10 cellular contexts compared by ENCODE assay signal in the genomic region with DNA sequence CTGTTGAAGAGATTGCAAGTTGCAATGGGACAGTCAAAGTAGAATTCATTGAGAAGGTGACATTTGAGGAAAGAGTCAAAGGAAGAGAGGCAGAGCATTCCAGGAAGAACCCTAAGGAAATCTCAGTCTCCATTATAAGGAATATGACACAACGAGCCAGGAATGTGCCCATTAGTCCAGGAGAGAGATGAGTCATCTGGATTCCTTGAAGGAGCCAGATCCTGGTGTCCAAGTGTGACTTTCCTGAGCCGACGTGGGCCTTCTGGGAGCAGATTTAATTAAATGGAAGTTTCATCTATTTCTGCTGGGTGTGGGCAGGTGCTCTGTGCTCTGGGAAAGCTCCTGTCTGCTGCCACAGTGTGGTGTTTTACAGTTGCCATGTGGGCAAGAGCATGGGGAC.
DNase-seq lines count a peak whose midpoint lies in the region.
"Had no signal": no experiment of that assay in that cellular context is flagged by ENCODE, and none has a peak within 500 bp of the region (broad histone marks: within the 10 kb centered on the region; RNA-seq: fewer than 3 reads in every experiment).

No MANE protein-coding gene starts in this region.

- H3K4me3 ChIP-seq in SJSA1 = no peak overlapping the region
- H3K4me3 ChIP-seq: tibial nerve had no signal

- H3K4me1 ChIP-seq in SJSA1 (replicated peaks) = peaks cover 36% of the 10 kb centered on the region

- DNase-seq in GM03348 (ENCODE audit: low spot score) = peak; percentile 92
- DNase-seq in SJSA1 (ENCODE audit: low read depth in 1 of 2, low spot score in 2 of 2) = peak; percentile 87 to 95
- peak; percentile 86 for DNase-seq in fibroblast of peridontal ligament (ENCODE audit: extremely low read depth)
- DNase-seq in renal cortical epithelial cell (ENCODE audit: low read depth) = peak; percentile 97
- no peak for DNase-seq in NCI-H2107 treated with DMSO at 0.1 percent for 48 hours (lab: John Stamatoyannopoulos, UW; ENCODE audit: unreplicated experiment)
- DNase-seq in effector CD4-positive, alpha-beta T cell = no peak
- no peak for DNase-seq in COLO668 (lab: John Stamatoyannopoulos, UW; ENCODE audit: unreplicated experiment)
- no peak for DNase-seq in NCI-H510A treated with DMSO at 0.1 percent for 48 hours (lab: John Stamatoyannopoulos, UW)
- DNase-seq: H9 had no signal

- 0 out of 2 replicates have a peak, but pooled peaks cover 6% of the 10 kb centered on the region for H3K9me3 ChIP-seq in SJSA1 (replicated peaks)

- peak overlapping the region; percentile 88 for H3K27ac ChIP-seq in SJSA1
- H3K27ac ChIP-seq: tibial nerve had no signal

- peaks cover 58% of the 10 kb centered on the region for H3K36me3 ChIP-seq in SJSA1

- no peaks in the 10 kb centered on the region for H3K27me3 ChIP-seq in SJSA1 (replicated peaks)
- H3K27me3 ChIP-seq: tibial nerve had no signal

Comparison
In these comparisons a context has a peak if more than half of its experiments do, and no peak if none do; other contexts are left out.
1. DNase-seq: peak in GM03348 (single experiment), SJSA1 (2 of 2), fibroblast of peridontal ligament (single experiment) and renal cortical epithelial cell (single experiment); none in NCI-H2107 treated with DMSO at 0.1 percent for 48 hours (single experiment), effector CD4-positive, alpha-beta T cell (single experiment), COLO668 (single experiment) and NCI-H510A treated with DMSO at 0.1 percent for 48 hours (single experiment).